Comparison of ENCODE assay signal across 10 cellular contexts in the genomic region with DNA sequence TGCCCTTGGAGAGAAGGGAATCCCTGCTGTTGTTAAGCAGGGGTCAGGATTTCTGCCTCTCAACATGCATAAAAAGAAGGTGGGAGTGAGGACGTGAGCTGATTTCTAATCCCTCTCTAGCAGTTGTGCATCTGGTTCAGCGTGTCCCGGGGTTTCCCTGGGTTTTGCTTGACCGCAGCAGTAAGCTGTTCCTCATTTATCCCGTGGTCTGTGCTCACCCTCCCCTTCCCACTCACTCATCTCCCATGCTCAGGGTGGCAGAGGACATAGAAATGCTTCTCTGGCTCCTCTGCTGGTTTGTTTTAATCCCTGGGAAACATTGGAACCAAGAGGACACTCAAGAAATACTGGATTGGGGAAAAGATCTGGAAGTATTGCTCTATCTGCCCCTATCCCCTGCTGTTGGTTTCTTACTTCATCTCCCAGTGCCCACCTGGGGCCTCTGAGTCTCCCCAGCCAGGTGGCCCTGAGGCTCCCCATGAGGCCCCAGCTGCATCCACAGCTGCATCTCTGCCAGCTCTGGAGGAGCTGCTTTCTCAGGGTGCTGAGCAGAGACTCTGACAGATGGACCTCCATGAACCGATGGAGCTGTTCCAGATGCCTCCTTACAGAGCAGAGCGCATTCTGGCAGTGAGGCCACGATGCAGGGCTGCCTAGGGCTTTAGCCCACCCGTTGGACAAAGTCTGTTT. TPM values are rescaled to one million over a fixed set of nuclear protein-coding genes. Genes with fewer than 3 reads are reported as not detected.
DNase-seq lines count a peak whose midpoint lies in the region; ATAC-seq and TF ChIP-seq lines count a peak whose summit lies in the region.
"Had no signal": no experiment of that assay in that cellular context is flagged by ENCODE, and none has a peak within 500 bp of the region (broad histone marks: within the 10 kb centered on the region; RNA-seq: fewer than 3 reads in every experiment).

No MANE protein-coding gene starts in this region.

- DNase-seq in NAMALWA (ENCODE audit: low spot score) (peak; percentile 79), sciatic nerve (ENCODE audit: low spot score) (no peak), endothelial cell (ENCODE audit: low spot score) (no peak), NCI-H1105 treated with DMSO at 0.1 percent for 48 hours (lab: John Stamatoyannopoulos, UW) (no peak)
- DNase-seq: HCEC 1CT, NCI-H1048, T-helper 9 cell had no signal

- H3K9me3 Mint-ChIP-seq in brain (peaks cover 0 to 3% (median 0%) of the 10 kb centered on the region in 5 experiments), endothelial cell (ENCODE audit: unreplicated experiment) (no peaks in the 10 kb centered on the region)

- intact Hi-C loops in sciatic nerve (cut with DNase I) = no loop called here

- H3K27me3 Mint-ChIP-seq in brain (no peaks in the 10 kb centered on the region), endothelial cell (ENCODE audit: unreplicated experiment) (peaks cover 2% of the 10 kb centered on the region)

- ATAC-seq in GM21390 (IDR thresholded peaks at IDR 0.05; ENCODE audit: unreplicated experiment) (peak; percentile 46), sciatic nerve (peak; percentile 84), GM19452 (IDR thresholded peaks at IDR 0.05; ENCODE audit: unreplicated experiment) (no peak)

- TF ChIP-seq CTCF in brain (conservative IDR thresholded peaks at IDR 0.05) (no peak), endothelial cell (IDR thresholded peaks at IDR 0.05; ENCODE audit: unreplicated experiment) (no peak)

- peaks cover 31% of the 10 kb centered on the region for H3K36me3 Mint-ChIP-seq in brain
- no peaks in the 10 kb centered on the region for H3K36me3 Mint-ChIP-seq in endothelial cell (ENCODE audit: low read depth, unreplicated experiment)

- H3K4me1 Mint-ChIP-seq in brain = peaks cover 45% of the 10 kb centered on the region
- H3K4me1 Mint-ChIP-seq in endothelial cell (ENCODE audit: unreplicated experiment) = peaks cover 14% of the 10 kb centered on the region

- H3K4me3 Mint-ChIP-seq in brain = peak overlapping the region in 2 of 5 experiments; percentile 4 to 5
- no peak overlapping the region for H3K4me3 Mint-ChIP-seq in endothelial cell (ENCODE audit: unreplicated experiment)

- H3K27ac Mint-ChIP-seq in brain (peak overlapping the region; percentile 4 to 88 (median 61)), endothelial cell (ENCODE audit: unreplicated experiment) (no peak overlapping the region)

RNA-seq across cellular contexts. Expression of gene TET3, which starts 36.2 kb away (rescaled TPM):
- 9.4 TPM for polyA plus RNA-seq in brain (ENCODE audit: insufficient read depth, low read depth, low replicate concordance)
- total RNA-seq in sciatic nerve = 12.1 TPM
- 23.0 TPM for total RNA-seq in endothelial cell (ENCODE audit: unreplicated experiment)
